Comparison of ENCODE assay signal across 7 cellular contexts in the genomic region with DNA sequence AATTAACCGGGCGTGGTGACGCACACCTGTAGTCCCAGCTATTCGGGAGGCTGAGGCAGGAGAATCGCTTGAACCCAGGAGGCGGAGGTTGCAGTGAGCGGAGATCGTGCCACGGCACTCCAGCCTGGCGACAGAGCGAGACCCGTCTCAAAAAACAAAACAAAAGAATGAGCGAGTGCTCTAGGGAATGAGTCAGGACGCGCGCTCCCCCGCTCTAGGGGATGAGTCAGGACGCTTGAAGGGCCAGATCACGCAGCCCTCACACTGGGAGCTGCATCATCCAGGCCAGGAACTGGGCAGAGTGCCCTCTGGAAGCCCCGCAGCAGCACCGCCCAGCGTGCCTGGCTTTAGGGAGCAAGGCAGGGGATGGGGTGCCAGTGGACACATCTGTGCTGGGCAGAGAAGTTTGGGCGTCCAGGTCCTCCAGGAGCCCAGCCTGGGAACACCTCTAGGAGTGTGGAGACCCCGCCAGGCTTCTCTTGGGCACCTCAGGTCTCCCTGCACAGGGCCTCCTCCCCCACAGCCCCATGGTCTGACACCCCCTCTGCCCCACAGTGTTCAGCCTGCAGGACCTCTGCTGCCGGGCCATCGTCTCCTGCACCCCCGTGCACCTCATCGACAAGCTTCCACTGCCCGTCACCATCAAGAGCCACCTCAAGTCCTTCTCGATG. TPM values are rescaled to one million over a fixed set of nuclear protein-coding genes. Genes with fewer than 3 reads are reported as not detected.
DNase-seq lines count a peak whose midpoint lies in the region; ATAC-seq and TF ChIP-seq lines count a peak whose summit lies in the region.
"Had no signal": no experiment of that assay in that cellular context is flagged by ENCODE, and none has a peak within 500 bp of the region (broad histone marks: within the 10 kb centered on the region; RNA-seq: fewer than 3 reads in every experiment).

No MANE protein-coding gene starts in this region.

- H3K36me3 ChIP-seq in A673 (ENCODE audit: insufficient read depth, low read length, poor library complexity, severe bottlenecking) = peaks cover 4% of the 10 kb centered on the region

- no peak for TF ChIP-seq CTCF in A673 (conservative IDR thresholded peaks at IDR 0.05; ENCODE audit: low read depth, low read length)
- TF ChIP-seq CTCF in foreskin keratinocyte (conservative IDR thresholded peaks at IDR 0.05) = no peak

- DNase-seq in A673 (ENCODE audit: low spot score) (peak; percentile 76), NCI-H2196 (lab: John Stamatoyannopoulos, UW; ENCODE audit: unreplicated experiment) (peak; percentile 77), foreskin keratinocyte (peak; percentile 72 to 82), NK-92 (lab: John Stamatoyannopoulos, UW; ENCODE audit: unreplicated experiment) (no peak), NAMALWA (ENCODE audit: low spot score) (no peak)

- intact Hi-C loops in A673 (cut with micrococcal nuclease; ENCODE audit: unreplicated experiment) = no loop called here

- POLR2A ChIA-PET in A673 (lab: Charles Lee; ENCODE audit: low non-redundant PET) = no interaction called here

- ATAC-seq in foreskin keratinocyte (peak; percentile 77), HG02852 (IDR thresholded peaks at IDR 0.05; ENCODE audit: unreplicated experiment) (no peak)

- H3K4me1 ChIP-seq in A673 (ENCODE audit: insufficient read depth, low read length, poor library complexity, severe bottlenecking) (peaks cover under 1% of the 10 kb centered on the region), foreskin keratinocyte (peaks cover 2% of the 10 kb centered on the region)

- CTCF ChIA-PET in A673 (lab: Charles Lee) = no interaction called here

- H3K27me3 ChIP-seq in A673 (replicated peaks; ENCODE audit: insufficient read depth, low read depth, low read length, poor library complexity) (no peaks in the 10 kb centered on the region), foreskin keratinocyte (peaks cover under 1% of the 10 kb centered on the region)

- H3K4me3 ChIP-seq in A673 (ENCODE audit: low read depth, low read length, poor library complexity, severe bottlenecking) = no peak overlapping the region

- no TSS peak for BruUV-seq in A673 (replicated peaks; lab: Mats Ljungman, UMichigan)

- H3K27ac ChIP-seq in A673 (ENCODE audit: low read depth, low read length, poor library complexity, severe bottlenecking) (no peak overlapping the region), foreskin keratinocyte (no peak overlapping the region)
- H3K27ac ChIP-seq: neutrophil had no signal

- H3K9me3 ChIP-seq in A673 (ENCODE audit: low read depth, low read length, poor library complexity, severe bottlenecking) = no peaks in the 10 kb centered on the region
- H3K9me3 ChIP-seq: neutrophil had no signal

RNA-seq across cellular contexts. Expression of gene WFIKKN1, which starts 3.9 kb away (rescaled TPM):
- total RNA-seq in A673 (2021) (1.7 and 1.8 TPM in 2 replicates), foreskin keratinocyte (0.07 TPM in 2 replicates)
- 0.02 and 0.08 TPM in 2 replicates for polyA plus RNA-seq in foreskin keratinocyte

RNA-seq across cellular contexts. Expression of gene METTL26, which starts 9.2 kb away (rescaled TPM):
- total RNA-seq in A673 (2021) = 136 and 138 TPM in 2 replicates
- 90.7 and 95.9 TPM in 2 replicates for total RNA-seq in foreskin keratinocyte
- polyA plus RNA-seq in foreskin keratinocyte = 136 and 139 TPM in 2 replicates

RNA-seq across cellular contexts. Expression of gene MCRIP2, which starts 14.7 kb away (rescaled TPM):
- total RNA-seq in A673 (2021) (22.4 and 27.1 TPM in 2 replicates), foreskin keratinocyte (25.0 and 25.1 TPM in 2 replicates)
- 27.8 and 30.4 TPM in 2 replicates for polyA plus RNA-seq in foreskin keratinocyte

RNA-seq across cellular contexts. Expression of gene WDR90, which starts 22.2 kb away (rescaled TPM):
- total RNA-seq in A673 (2021) (143 and 147 TPM in 2 replicates), foreskin keratinocyte (26.5 and 27.7 TPM in 2 replicates)
- polyA plus RNA-seq in foreskin keratinocyte = 15.7 and 16.6 TPM in 2 replicates

RNA-seq across cellular contexts. Expression of gene RAB40C, which starts 37.1 kb away (rescaled TPM):
- total RNA-seq in A673 (2021) (19.9 and 20.6 TPM in 2 replicates), foreskin keratinocyte (10.9 and 11.2 TPM in 2 replicates)
- 11.0 and 11.6 TPM in 2 replicates for polyA plus RNA-seq in foreskin keratinocyte

Comparison
In these comparisons a context has a peak if more than half of its experiments do, and no peak if none do; other contexts are left out.
1. DNase-seq: peak in A673 (single experiment), NCI-H2196 (single experiment) and foreskin keratinocyte (2 of 2); none in NK-92 (single experiment) and NAMALWA (single experiment).